14 cellular contexts compared by ENCODE assay signal in genomic region chr1:167276969-167277368, GRCh38. TPM values are rescaled to one million over a fixed set of nuclear protein-coding genes. Genes with fewer than 3 reads are reported as not detected.
DNase-seq lines count a peak whose midpoint lies in the region; ATAC-seq, FAIRE-seq and TF ChIP-seq lines count a peak whose summit lies in the region.
"Had no signal": no experiment of that assay in that cellular context is flagged by ENCODE, and none has a peak within 500 bp of the region (broad histone marks: within the 10 kb centered on the region; RNA-seq: fewer than 3 reads in every experiment).

No MANE protein-coding gene starts in this region.

- H3K27me3 ChIP-seq in naive thymus-derived CD4-positive, alpha-beta T cell (ENCODE audit: control insufficient read depth in 2 of 2, insufficient read depth in 2 of 2, low read length in 2 of 2) = no peaks in the 10 kb centered on the region

- intact Hi-C loops in naive thymus-derived CD4-positive, alpha-beta T cell (cut with micrococcal nuclease) = no loop called here

- H3K9me3 ChIP-seq in naive thymus-derived CD4-positive, alpha-beta T cell (ENCODE audit: control insufficient read depth in 2 of 3, low read length in 3 of 3) = no peaks in the 10 kb centered on the region

- peak; percentile 73 for ATAC-seq in GM19397 (IDR thresholded peaks at IDR 0.05; ENCODE audit: unreplicated experiment)
- ATAC-seq in HG02852 (IDR thresholded peaks at IDR 0.05; ENCODE audit: unreplicated experiment) = peak; percentile 94
- no peak for ATAC-seq in naive thymus-derived CD4-positive, alpha-beta T cell

- no peak overlapping the region for H3K27ac ChIP-seq in naive thymus-derived CD4-positive, alpha-beta T cell (ENCODE audit: low read depth, low read length)
- H3K27ac ChIP-seq: coronary artery, PC-9 had no signal

- no peak for TF ChIP-seq POLR2A in GM12891 (IDR thresholded peaks at IDR 0.05; ENCODE audit: low read depth, low read length)

- no peaks in the 10 kb centered on the region for H3K9me3 Mint-ChIP-seq in naive thymus-derived CD4-positive, alpha-beta T cell
- H3K9me3 Mint-ChIP-seq in activated CD4-positive, alpha-beta memory T cell treated with anti-CD3 and anti-CD28 coated beads, Interleukin-2, amount 10 ng/mL, durations not matched to agents 7 days and 5 days = no peaks in the 10 kb centered on the region

- H3K27ac Mint-ChIP-seq in naive thymus-derived CD4-positive, alpha-beta T cell = peak overlapping the region in 1 of 9 donors; percentile 81
- H3K27ac Mint-ChIP-seq in activated CD4-positive, alpha-beta memory T cell treated with anti-CD3 and anti-CD28 coated beads, Interleukin-2, amount 10 ng/mL, durations not matched to agents 7 days and 5 days = no peak overlapping the region

- CTCF ChIA-PET in naive thymus-derived CD4-positive, alpha-beta T cell (lab: Charles Lee) = interaction anchor here (0.7 kb wide), 1 partner anchor 67 kb away, joined by 4 read pairs; no protein-coding TSS in a partner anchor
- CTCF ChIA-PET in activated CD4-positive, alpha-beta memory T cell treated with anti-CD3 and anti-CD28 coated beads, Interleukin-2, amount 10 ng/mL, durations not matched to agents 7 days and 5 days (lab: Charles Lee) = no interaction called here

- H3K36me3 Mint-ChIP-seq in naive thymus-derived CD4-positive, alpha-beta T cell = peaks cover 0 to 12% (median 0%) of the 10 kb centered on the region in 5 donors
- H3K36me3 Mint-ChIP-seq in activated CD4-positive, alpha-beta memory T cell treated with anti-CD3 and anti-CD28 coated beads, Interleukin-2, amount 10 ng/mL, durations not matched to agents 7 days and 5 days (ENCODE audit: low read depth) = no peaks in the 10 kb centered on the region

- no peaks in the 10 kb centered on the region for H3K27me3 Mint-ChIP-seq in naive thymus-derived CD4-positive, alpha-beta T cell
- H3K27me3 Mint-ChIP-seq in activated CD4-positive, alpha-beta memory T cell treated with anti-CD3 and anti-CD28 coated beads, Interleukin-2, amount 10 ng/mL, durations not matched to agents 7 days and 5 days = no peaks in the 10 kb centered on the region

- H3K4me1 ChIP-seq in naive thymus-derived CD4-positive, alpha-beta T cell (ENCODE audit: control insufficient read depth in 2 of 2, insufficient read depth in 2 of 2, low read length in 2 of 2) = no peaks in the 10 kb centered on the region

- no peak for DNase-seq in GM12891 (ENCODE audit: insufficient read length, low spot score)
- peak; percentile 4 for DNase-seq in MV-4-11 (lab: John Stamatoyannopoulos, UW)
- DNase-seq in COR-L47 (lab: John Stamatoyannopoulos, UW) = no peak
- DNase-seq in naive thymus-derived CD4-positive, alpha-beta T cell = no peak
- no peak for DNase-seq in ureter (ENCODE audit: low spot score)
- DNase-seq in activated CD4-positive, alpha-beta memory T cell treated with anti-CD3 and anti-CD28 coated beads, Interleukin-2, amount 10 ng/mL, durations not matched to agents 7 days and 5 days = no peak
- DNase-seq: activated effector memory CD4-positive, alpha-beta T cell treated with Interleukin-2 at 50 U/mL for 16 hours; NCI-H187 treated with DMSO at 0.1 percent for 48 hours; PC-9 had no signal

- peak; percentile 31 for FAIRE-seq in GM12891 (lab: Jason Lieb, UNC)
- FAIRE-seq: frontal cortex had no signal

- H3K4me1 Mint-ChIP-seq in naive thymus-derived CD4-positive, alpha-beta T cell = peaks cover 16 to 79% (median 48%) of the 10 kb centered on the region in 7 donors
- H3K4me1 Mint-ChIP-seq in activated CD4-positive, alpha-beta memory T cell treated with anti-CD3 and anti-CD28 coated beads, Interleukin-2, amount 10 ng/mL, durations not matched to agents 7 days and 5 days = peaks cover 17% of the 10 kb centered on the region

- no peak overlapping the region for H3K4me3 ChIP-seq in naive thymus-derived CD4-positive, alpha-beta T cell (ENCODE audit: low read length)
- H3K4me3 ChIP-seq: coronary artery, lung, PC-9 had no signal

- H3K4me3 Mint-ChIP-seq in naive thymus-derived CD4-positive, alpha-beta T cell = no peak overlapping the region
- H3K4me3 Mint-ChIP-seq in activated CD4-positive, alpha-beta memory T cell treated with anti-CD3 and anti-CD28 coated beads, Interleukin-2, amount 10 ng/mL, durations not matched to agents 7 days and 5 days = no peak overlapping the region

- POLR2A ChIA-PET in naive thymus-derived CD4-positive, alpha-beta T cell (lab: Charles Lee) = no interaction called here
- POLR2A ChIA-PET in activated CD4-positive, alpha-beta memory T cell treated with anti-CD3 and anti-CD28 coated beads, Interleukin-2, amount 10 ng/mL, durations not matched to agents 7 days and 5 days (lab: Charles Lee) = no interaction called here

- no peaks in the 10 kb centered on the region for H3K36me3 ChIP-seq in naive thymus-derived CD4-positive, alpha-beta T cell (ENCODE audit: control insufficient read depth in 2 of 3, insufficient read depth in 3 of 3, low read length in 3 of 3)

TF ChIP-seq in GM12891, 5 proteins besides CTCF, POLR2A, EP300 and RAD21:
- TF ChIP-seq PAX5 (IDR thresholded peaks at IDR 0.05; ENCODE audit: insufficient read depth, low read length, severe bottlenecking) (no peak), POLR2AphosphoS5 (IDR thresholded peaks at IDR 0.05; ENCODE audit: low read depth, low read length) (no peak), SPI1 (IDR thresholded peaks at IDR 0.05; ENCODE audit: low read depth, low read length) (peak; percentile 65), POU2F2 (IDR thresholded peaks at IDR 0.05; ENCODE audit: low read depth, low read length) (no peak)

RNA-seq across cellular contexts. Expression of gene POU2F1, which starts 56.3 kb away (rescaled TPM):
- polyA plus RNA-seq in GM12891 (2012; ENCODE audit: low read depth, missing spikeins) = 3.0 TPM
- 10 to 100 TPM; 20.6 to 36.6 (median 23.3) TPM for total RNA-seq in naive thymus-derived CD4-positive, alpha-beta T cell
- polyA plus RNA-seq in naive thymus-derived CD4-positive, alpha-beta T cell = 10 to 100 TPM in 1 of 2 donors, 1 to 10 TPM in 1; 9.1 to 13.4 TPM
- total RNA-seq in ureter = 31.5 TPM
- 10 to 100 TPM; 17.4 to 20.4 TPM for total RNA-seq in activated CD4-positive, alpha-beta memory T cell treated with anti-CD3 and anti-CD28 coated beads, Interleukin-2, amount 10 ng/mL, durations not matched to agents 7 days and 5 days
